In the genomic region with DNA sequence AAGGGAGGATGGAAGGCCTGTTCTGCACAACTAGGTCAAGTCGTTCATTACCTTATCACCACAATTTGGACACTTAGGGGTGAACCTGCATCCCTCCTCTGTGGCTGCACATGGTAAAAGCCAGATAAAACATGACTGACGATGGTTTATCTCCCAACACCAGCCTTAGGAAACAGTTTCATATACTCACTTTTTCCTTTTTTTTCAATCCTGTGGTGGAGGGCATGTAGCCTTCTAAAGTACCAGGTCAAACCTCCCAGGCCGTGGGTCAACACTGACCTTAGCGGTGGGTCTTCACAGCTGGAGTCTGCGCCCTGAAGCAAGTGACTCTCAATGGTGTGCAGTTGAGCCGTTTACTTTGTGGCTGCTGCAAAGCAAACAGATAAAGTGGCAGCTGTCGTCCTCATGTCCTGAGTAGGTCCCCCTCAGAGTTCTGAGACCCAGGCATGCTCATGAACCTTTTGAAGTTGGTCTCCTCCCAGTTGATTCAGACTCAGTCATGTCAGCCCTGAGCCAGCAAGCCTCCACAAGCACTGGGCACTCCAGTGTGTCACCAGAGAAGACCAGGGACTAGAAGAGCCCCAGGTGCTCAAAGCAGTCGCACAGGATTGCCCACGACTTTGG, we compare ENCODE assay signal across 1 cellular context.
TF ChIP-seq lines count a peak whose summit lies in the region.

No MANE protein-coding gene starts in this region.

TF ChIP-seq in K562, 482 proteins besides CTCF, POLR2A, EP300 and RAD21 (continued from another document and continues in another):
- TF ChIP-seq, protein P1, sequence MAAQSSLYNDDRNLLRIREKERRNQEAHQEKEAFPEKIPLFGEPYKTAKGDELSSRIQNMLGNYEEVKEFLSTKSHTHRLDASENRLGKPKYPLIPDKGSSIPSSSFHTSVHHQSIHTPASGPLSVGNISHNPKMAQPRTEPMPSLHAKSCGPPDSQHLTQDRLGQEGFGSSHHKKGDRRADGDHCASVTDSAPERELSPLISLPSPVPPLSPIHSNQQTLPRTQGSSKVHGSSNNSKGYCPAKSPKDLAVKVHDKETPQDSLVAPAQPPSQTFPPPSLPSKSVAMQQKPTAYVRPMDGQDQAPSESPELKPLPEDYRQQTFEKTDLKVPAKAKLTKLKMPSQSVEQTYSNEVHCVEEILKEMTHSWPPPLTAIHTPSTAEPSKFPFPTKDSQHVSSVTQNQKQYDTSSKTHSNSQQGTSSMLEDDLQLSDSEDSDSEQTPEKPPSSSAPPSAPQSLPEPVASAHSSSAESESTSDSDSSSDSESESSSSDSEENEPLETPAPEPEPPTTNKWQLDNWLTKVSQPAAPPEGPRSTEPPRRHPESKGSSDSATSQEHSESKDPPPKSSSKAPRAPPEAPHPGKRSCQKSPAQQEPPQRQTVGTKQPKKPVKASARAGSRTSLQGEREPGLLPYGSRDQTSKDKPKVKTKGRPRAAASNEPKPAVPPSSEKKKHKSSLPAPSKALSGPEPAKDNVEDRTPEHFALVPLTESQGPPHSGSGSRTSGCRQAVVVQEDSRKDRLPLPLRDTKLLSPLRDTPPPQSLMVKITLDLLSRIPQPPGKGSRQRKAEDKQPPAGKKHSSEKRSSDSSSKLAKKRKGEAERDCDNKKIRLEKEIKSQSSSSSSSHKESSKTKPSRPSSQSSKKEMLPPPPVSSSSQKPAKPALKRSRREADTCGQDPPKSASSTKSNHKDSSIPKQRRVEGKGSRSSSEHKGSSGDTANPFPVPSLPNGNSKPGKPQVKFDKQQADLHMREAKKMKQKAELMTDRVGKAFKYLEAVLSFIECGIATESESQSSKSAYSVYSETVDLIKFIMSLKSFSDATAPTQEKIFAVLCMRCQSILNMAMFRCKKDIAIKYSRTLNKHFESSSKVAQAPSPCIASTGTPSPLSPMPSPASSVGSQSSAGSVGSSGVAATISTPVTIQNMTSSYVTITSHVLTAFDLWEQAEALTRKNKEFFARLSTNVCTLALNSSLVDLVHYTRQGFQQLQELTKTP (IDR thresholded peaks at IDR 0.05; ENCODE audit: low read depth in 1 of 2, partially characterized antibody in 2 of 2) = peak in 1 of 2 experiments; percentile 46
- TF ChIP-seq TEAD2 (tag; IDR thresholded peaks at IDR 0.05) (no peak), ZNF79 (CRISPR knock-in tag; IDR thresholded peaks at IDR 0.05; ENCODE audit: low read depth) (no peak), GATAD2A (IDR thresholded peaks at IDR 0.05) (0 out of 2 replicates have a peak, but pooled peaks have one; percentile 17), SAFB (IDR thresholded peaks at IDR 0.05; ENCODE audit: borderline replicate concordance, low read depth, low read length) (no peak), ZNF324 (CRISPR knock-in tag; IDR thresholded peaks at IDR 0.05) (no peak), ATF7 (IDR thresholded peaks at IDR 0.05) (peak; percentile 64), SMC3 (conservative IDR thresholded peaks at IDR 0.05; ENCODE audit: insufficient read depth, low read depth, low read length) (0 out of 2 replicates have a peak, but pooled peaks have one; percentile 11), ZNF57 (CRISPR knock-in tag; IDR thresholded peaks at IDR 0.05) (no peak), STAT5A (IDR thresholded peaks at IDR 0.05; ENCODE audit: borderline replicate concordance, low read length) (peak; percentile 96), SIX5 (IDR thresholded peaks at IDR 0.05; ENCODE audit: borderline replicate concordance in 1 of 2, insufficient read depth in 1 of 2, low read depth in 1 of 2, low read length in 2 of 2) (no peak), MAFG (tag; conservative IDR thresholded peaks at IDR 0.05) (no peak), L3MBTL2 (IDR thresholded peaks at IDR 0.05) (peak; percentile 83), NR2C1 (IDR thresholded peaks at IDR 0.05) (peak; percentile 80), NR2C1 (tag; IDR thresholded peaks at IDR 0.05) (peak; percentile 76), ZNF384 (IDR thresholded peaks at IDR 0.05; ENCODE audit: low read depth, low read length) (peak; percentile 98), KDM4B (IDR thresholded peaks at IDR 0.05; ENCODE audit: borderline replicate concordance in 2 of 2, low read depth in 1 of 2) (no peak), KLF6 (CRISPR knock-in tag; IDR thresholded peaks at IDR 0.05; ENCODE audit: borderline replicate concordance) (no peak), SMARCE1 (IDR thresholded peaks at IDR 0.05) (peak; percentile 91), ZBTB17 (CRISPR knock-in tag; IDR thresholded peaks at IDR 0.05) (no peak), FOXJ3 (CRISPR knock-in tag; IDR thresholded peaks at IDR 0.05) (no peak), FOXP1 (CRISPR knock-in tag; IDR thresholded peaks at IDR 0.05) (peak; percentile 37; the same call in 1 of the 2 replicates), DACH1 (IDR thresholded peaks at IDR 0.05; ENCODE audit: partially characterized antibody) (peak; percentile 79), MTA3 (IDR thresholded peaks at IDR 0.05; ENCODE audit: borderline replicate concordance) (peak; percentile 77; the same call in 1 of the 2 replicates), TCF7L2 (IDR thresholded peaks at IDR 0.05; ENCODE audit: low read depth, low read length) (no peak), FOXK1 (CRISPR knock-in tag; IDR thresholded peaks at IDR 0.05; ENCODE audit: borderline replicate concordance) (no peak), MIER1 (IDR thresholded peaks at IDR 0.05; ENCODE audit: low read depth) (no peak), BRCA1 (IDR thresholded peaks at IDR 0.05) (no peak), BRCA1 (CRISPR knock-in tag; IDR thresholded peaks at IDR 0.05) (no peak), MAZ (CRISPR knock-in tag; conservative IDR thresholded peaks at IDR 0.05 in 1 of 2, IDR thresholded peaks at IDR 0.05 in 1 of 2) (peak; percentile 51 to 75; a peak in 2 of 4 replicates), TBL1XR1 (IDR thresholded peaks at IDR 0.05; ENCODE audit: low read length in 2 of 2) (peak; percentile 60 to 92; a peak in 3 of 4 replicates), ZNF764 (CRISPR knock-in tag; IDR thresholded peaks at IDR 0.05; ENCODE audit: low read depth) (no peak), ZBTB1 (CRISPR knock-in tag; IDR thresholded peaks at IDR 0.05; ENCODE audit: borderline replicate concordance, low read depth) (peak; percentile 81; the same call in 1 of the 2 replicates), ZNF212 (CRISPR knock-in tag; IDR thresholded peaks at IDR 0.05) (no peak), HEY1 (CRISPR knock-in tag; IDR thresholded peaks at IDR 0.05; ENCODE audit: borderline replicate concordance) (no peak), TOE1 (IDR thresholded peaks at IDR 0.05; ENCODE audit: borderline replicate concordance) (peak; percentile 77), TOE1 (CRISPR knock-in tag; IDR thresholded peaks at IDR 0.05; ENCODE audit: borderline replicate concordance, low read depth) (no peak; the same call in 1 of the 2 replicates)
- TF ChIP-seq, protein P2, sequence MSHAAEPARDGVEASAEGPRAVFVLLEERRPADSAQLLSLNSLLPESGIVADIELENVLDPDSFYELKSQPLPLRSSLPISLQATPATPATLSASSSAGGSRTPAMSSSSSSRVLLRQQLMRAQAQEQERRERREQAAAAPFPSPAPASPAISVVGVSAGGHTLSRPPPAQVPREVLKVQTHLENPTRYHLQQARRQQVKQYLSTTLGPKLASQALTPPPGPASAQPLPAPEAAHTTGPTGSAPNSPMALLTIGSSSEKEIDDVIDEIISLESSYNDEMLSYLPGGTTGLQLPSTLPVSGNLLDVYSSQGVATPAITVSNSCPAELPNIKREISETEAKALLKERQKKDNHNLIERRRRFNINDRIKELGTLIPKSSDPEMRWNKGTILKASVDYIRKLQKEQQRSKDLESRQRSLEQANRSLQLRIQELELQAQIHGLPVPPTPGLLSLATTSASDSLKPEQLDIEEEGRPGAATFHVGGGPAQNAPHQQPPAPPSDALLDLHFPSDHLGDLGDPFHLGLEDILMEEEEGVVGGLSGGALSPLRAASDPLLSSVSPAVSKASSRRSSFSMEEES (CRISPR knock-in tag; IDR thresholded peaks at IDR 0.05) = no peak
- TF ChIP-seq, protein P3, sequence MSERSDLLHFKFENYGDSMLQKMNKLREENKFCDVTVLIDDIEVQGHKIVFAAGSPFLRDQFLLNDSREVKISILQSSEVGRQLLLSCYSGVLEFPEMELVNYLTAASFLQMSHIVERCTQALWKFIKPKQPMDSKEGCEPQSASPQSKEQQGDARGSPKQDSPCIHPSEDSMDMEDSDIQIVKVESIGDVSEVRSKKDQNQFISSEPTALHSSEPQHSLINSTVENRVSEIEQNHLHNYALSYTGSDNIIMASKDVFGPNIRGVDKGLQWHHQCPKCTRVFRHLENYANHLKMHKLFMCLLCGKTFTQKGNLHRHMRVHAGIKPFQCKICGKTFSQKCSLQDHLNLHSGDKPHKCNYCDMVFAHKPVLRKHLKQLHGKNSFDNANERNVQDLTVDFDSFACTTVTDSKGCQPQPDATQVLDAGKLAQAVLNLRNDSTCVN (CRISPR knock-in tag; IDR thresholded peaks at IDR 0.05) = no peak
- TF ChIP-seq, protein P4, sequence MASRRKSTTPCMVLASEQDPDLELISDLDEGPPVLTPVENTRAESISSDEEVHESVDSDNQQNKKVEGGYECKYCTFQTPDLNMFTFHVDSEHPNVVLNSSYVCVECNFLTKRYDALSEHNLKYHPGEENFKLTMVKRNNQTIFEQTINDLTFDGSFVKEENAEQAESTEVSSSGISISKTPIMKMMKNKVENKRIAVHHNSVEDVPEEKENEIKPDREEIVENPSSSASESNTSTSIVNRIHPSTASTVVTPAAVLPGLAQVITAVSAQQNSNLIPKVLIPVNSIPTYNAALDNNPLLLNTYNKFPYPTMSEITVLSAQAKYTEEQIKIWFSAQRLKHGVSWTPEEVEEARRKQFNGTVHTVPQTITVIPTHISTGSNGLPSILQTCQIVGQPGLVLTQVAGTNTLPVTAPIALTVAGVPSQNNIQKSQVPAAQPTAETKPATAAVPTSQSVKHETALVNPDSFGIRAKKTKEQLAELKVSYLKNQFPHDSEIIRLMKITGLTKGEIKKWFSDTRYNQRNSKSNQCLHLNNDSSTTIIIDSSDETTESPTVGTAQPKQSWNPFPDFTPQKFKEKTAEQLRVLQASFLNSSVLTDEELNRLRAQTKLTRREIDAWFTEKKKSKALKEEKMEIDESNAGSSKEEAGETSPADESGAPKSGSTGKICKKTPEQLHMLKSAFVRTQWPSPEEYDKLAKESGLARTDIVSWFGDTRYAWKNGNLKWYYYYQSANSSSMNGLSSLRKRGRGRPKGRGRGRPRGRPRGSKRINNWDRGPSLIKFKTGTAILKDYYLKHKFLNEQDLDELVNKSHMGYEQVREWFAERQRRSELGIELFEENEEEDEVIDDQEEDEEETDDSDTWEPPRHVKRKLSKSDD (conservative IDR thresholded peaks at IDR 0.05; ENCODE audit: low read length) = no peak
- TF ChIP-seq, protein P5, sequence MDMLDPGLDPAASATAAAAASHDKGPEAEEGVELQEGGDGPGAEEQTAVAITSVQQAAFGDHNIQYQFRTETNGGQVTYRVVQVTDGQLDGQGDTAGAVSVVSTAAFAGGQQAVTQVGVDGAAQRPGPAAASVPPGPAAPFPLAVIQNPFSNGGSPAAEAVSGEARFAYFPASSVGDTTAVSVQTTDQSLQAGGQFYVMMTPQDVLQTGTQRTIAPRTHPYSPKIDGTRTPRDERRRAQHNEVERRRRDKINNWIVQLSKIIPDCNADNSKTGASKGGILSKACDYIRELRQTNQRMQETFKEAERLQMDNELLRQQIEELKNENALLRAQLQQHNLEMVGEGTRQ (CRISPR knock-in tag; IDR thresholded peaks at IDR 0.05) = no peak
- TF ChIP-seq, protein P6, sequence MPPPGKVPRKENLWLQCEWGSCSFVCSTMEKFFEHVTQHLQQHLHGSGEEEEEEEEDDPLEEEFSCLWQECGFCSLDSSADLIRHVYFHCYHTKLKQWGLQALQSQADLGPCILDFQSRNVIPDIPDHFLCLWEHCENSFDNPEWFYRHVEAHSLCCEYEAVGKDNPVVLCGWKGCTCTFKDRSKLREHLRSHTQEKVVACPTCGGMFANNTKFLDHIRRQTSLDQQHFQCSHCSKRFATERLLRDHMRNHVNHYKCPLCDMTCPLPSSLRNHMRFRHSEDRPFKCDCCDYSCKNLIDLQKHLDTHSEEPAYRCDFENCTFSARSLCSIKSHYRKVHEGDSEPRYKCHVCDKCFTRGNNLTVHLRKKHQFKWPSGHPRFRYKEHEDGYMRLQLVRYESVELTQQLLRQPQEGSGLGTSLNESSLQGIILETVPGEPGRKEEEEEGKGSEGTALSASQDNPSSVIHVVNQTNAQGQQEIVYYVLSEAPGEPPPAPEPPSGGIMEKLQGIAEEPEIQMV (tag; conservative IDR thresholded peaks at IDR 0.05; ENCODE audit: low read depth) = 0 out of 2 replicates have a peak, but pooled peaks have one; percentile 6
- TF ChIP-seq, protein P7, sequence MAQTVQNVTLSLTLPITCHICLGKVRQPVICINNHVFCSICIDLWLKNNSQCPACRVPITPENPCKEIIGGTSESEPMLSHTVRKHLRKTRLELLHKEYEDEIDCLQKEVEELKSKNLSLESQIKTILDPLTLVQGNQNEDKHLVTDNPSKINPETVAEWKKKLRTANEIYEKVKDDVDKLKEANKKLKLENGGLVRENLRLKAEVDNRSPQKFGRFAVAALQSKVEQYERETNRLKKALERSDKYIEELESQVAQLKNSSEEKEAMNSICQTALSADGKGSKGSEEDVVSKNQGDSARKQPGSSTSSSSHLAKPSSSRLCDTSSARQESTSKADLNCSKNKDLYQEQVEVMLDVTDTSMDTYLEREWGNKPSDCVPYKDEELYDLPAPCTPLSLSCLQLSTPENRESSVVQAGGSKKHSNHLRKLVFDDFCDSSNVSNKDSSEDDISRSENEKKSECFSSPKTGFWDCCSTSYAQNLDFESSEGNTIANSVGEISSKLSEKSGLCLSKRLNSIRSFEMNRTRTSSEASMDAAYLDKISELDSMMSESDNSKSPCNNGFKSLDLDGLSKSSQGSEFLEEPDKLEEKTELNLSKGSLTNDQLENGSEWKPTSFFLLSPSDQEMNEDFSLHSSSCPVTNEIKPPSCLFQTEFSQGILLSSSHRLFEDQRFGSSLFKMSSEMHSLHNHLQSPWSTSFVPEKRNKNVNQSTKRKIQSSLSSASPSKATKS (CRISPR knock-in tag; IDR thresholded peaks at IDR 0.05) = no peak
- TF ChIP-seq, protein P8, sequence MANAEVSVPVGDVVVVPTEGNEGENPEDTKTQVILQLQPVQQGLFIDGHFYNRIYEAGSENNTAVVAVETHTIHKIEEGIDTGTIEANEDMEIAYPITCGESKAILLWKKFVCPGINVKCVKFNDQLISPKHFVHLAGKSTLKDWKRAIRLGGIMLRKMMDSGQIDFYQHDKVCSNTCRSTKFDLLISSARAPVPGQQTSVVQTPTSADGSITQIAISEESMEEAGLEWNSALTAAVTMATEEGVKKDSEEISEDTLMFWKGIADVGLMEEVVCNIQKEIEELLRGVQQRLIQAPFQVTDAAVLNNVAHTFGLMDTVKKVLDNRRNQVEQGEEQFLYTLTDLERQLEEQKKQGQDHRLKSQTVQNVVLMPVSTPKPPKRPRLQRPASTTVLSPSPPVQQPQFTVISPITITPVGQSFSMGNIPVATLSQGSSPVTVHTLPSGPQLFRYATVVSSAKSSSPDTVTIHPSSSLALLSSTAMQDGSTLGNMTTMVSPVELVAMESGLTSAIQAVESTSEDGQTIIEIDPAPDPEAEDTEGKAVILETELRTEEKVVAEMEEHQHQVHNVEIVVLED (CRISPR knock-in tag; IDR thresholded peaks at IDR 0.05) = 0 out of 2 replicates have a peak, but pooled peaks have one; percentile 10
- TF ChIP-seq, protein P9, sequence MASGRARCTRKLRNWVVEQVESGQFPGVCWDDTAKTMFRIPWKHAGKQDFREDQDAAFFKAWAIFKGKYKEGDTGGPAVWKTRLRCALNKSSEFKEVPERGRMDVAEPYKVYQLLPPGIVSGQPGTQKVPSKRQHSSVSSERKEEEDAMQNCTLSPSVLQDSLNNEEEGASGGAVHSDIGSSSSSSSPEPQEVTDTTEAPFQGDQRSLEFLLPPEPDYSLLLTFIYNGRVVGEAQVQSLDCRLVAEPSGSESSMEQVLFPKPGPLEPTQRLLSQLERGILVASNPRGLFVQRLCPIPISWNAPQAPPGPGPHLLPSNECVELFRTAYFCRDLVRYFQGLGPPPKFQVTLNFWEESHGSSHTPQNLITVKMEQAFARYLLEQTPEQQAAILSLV (tag; IDR thresholded peaks at IDR 0.05) = no peak
